Comparison of ENCODE assay signal across 36 cellular contexts in genomic region chrX:111822191-111822590, GRCh38. TPM values are rescaled to one million over a fixed set of nuclear protein-coding genes. Genes with fewer than 3 reads are reported as not detected.
"Had no signal": no experiment of that assay in that cellular context is flagged by ENCODE, and none has a peak within 500 bp of the region (broad histone marks: within the 10 kb centered on the region; RNA-seq: fewer than 3 reads in every experiment).

No MANE protein-coding gene starts in this region.

- H3K9me3 ChIP-seq: body of pancreas, esophagus squamous epithelium, gastroesophageal sphincter, heart right ventricle had no signal

- H3K36me3 ChIP-seq: esophagus squamous epithelium, gastroesophageal sphincter, heart right ventricle, WERI-Rb-1 had no signal

- H3K4me3 ChIP-seq: body of pancreas, esophagus squamous epithelium, gastroesophageal sphincter, heart right ventricle, hepatocyte had no signal

- ATAC-seq: activated CD4-positive, CD25-positive, alpha-beta regulatory T cell treated with anti-CD3 and anti-CD28 coated beads, Interleukin-2, amount 50 U/mL, for 24 hours; activated CD8-positive, alpha-beta T cell treated with anti-CD3 and anti-CD28 coated beads for 36 hours; activated T-cell treated with anti-CD3 and anti-CD28 coated beads, Interleukin-2, amount 50 U/mL, for 4 hours; activated T-helper 17 cell treated with anti-CD3 and anti-CD28 coated beads, Interleukin-2, amount 50 U/mL, for 72 hours; body of pancreas; gastroesophageal sphincter; heart right ventricle had no signal

- DNase-seq: activated B cell treated with CpG ODN at 0.5 μM for 24 hours; activated CD4-positive, alpha-beta T cell treated with anti-CD3 and anti-CD28 coated beads for 48 hours; activated CD4-positive, alpha-beta T cell treated with anti-CD3 and anti-CD28 coated beads, Interleukin-2, amount 50 U/mL, for 1 hour; activated CD4-positive, alpha-beta T cell treated with anti-CD3 and anti-CD28 coated beads, Interleukin-2, amount 50 U/mL, for 48 hours; activated CD8-positive, alpha-beta memory T cell treated with anti-CD3 and anti-CD28 coated beads for 24 hours; activated CD8-positive, alpha-beta T cell treated with anti-CD3 and anti-CD28 coated beads for 36 hours; activated effector memory CD4-positive, alpha-beta T cell treated with Interleukin-2 at 50 U/mL for 16 hours; activated gamma-delta T cell treated with Interleukin-2 at 50 U/mL for 16 hours; activated naive CD4-positive, alpha-beta T cell treated with anti-CD3 and anti-CD28 coated beads, Interleukin-2, amount 50 U/mL, for 16 hours; activated naive CD4-positive, alpha-beta T cell treated with Interleukin-2 at 50 U/mL for 16 hours; activated T-cell treated with anti-CD3 and anti-CD28 coated beads, Interleukin-2, amount 50 U/mL, for 4 hours; amniotic stem cell; body of pancreas; caudate nucleus; cortex of kidney; dermis blood vessel endothelial cell; effector CD8-positive, alpha-beta T cell; esophagus squamous epithelium; foreskin melanocyte; heart right ventricle; T-helper 9 cell; WERI-Rb-1 had no signal

- H3K4me1 ChIP-seq: body of pancreas, esophagus squamous epithelium, gastroesophageal sphincter, heart right ventricle had no signal

- H3K27me3 ChIP-seq: body of pancreas, gastroesophageal sphincter, hepatocyte had no signal

- H3K27ac ChIP-seq: body of pancreas, epithelial cell of prostate, esophagus squamous epithelium, gastroesophageal sphincter, heart right ventricle, hepatocyte, WERI-Rb-1 had no signal

- FAIRE-seq: colon, endometrium, endothelial cell of umbilical vein had no signal

RNA-seq across cellular contexts. Expression of gene TRPC5OS, which starts 53.8 kb away (rescaled TPM):
- total RNA-seq: activated B cell treated with CpG ODN at 0.5 μM for 24 hours; activated CD8-positive, alpha-beta T cell treated with anti-CD3 and anti-CD28 coated beads for 36 hours; activated T-cell treated with anti-CD3 and anti-CD28 coated beads, Interleukin-2, amount 50 U/mL, for 4 hours; activated T-helper 17 cell treated with anti-CD3 and anti-CD28 coated beads, Interleukin-2, amount 50 U/mL, for 72 hours; chondrocyte; dermis blood vessel endothelial cell; endothelial cell of umbilical vein; esophagus squamous epithelium; fibroblast of lung; fibroblast of villous mesenchyme; gastroesophageal sphincter; glomerular endothelial cell; heart right ventricle; T-helper 2 cell treated with Interferon-gamma antibody and Interleukin-4, amounts not matched to agents 100 ng/mL and 5 ng/mL, for 36 hours had no signal
- polyA plus RNA-seq: endothelial cell of umbilical vein, esophagus, heart right ventricle, hepatocyte had no signal
